ENCODE assay signal across 19 cellular contexts in genomic region chr19:9672893-9673292, GRCh38. TPM values are rescaled to one million over a fixed set of nuclear protein-coding genes. Genes with fewer than 3 reads are reported as not detected.
A peak's percentile ranks its signal among the peaks of the same experiment; 100 is the strongest.
DNase-seq lines count a peak whose midpoint lies in the region; ATAC-seq and TF ChIP-seq lines count a peak whose summit lies in the region.
"Had no signal": no experiment of that assay in that cellular context is flagged by ENCODE, and none has a peak within 500 bp of the region (broad histone marks: within the 10 kb centered on the region; RNA-seq: fewer than 3 reads in every experiment).

No MANE protein-coding gene starts in this region.

- ATAC-seq in activated CD8-positive, alpha-beta T cell treated with anti-CD3 and anti-CD28 coated beads for 36 hours, result no peak
- ATAC-seq in stimulated activated effector memory CD8-positive, alpha-beta T cell treated with anti-CD3 and anti-CD28 coated beads, Interleukin-12 subunit alpha, Interleukin-12 subunit beta, amount 100 ng/mL, for 72 hours, result no peak
- ATAC-seq in HG02678 (IDR thresholded peaks at IDR 0.05; ENCODE audit: unreplicated experiment), result no peak

- peaks cover 11% of the 10 kb centered on the region for H3K4me1 Mint-ChIP-seq in MCF 10A (ENCODE audit: insufficient read depth, unreplicated experiment)
- H3K4me1 Mint-ChIP-seq in activated CD8-positive, alpha-beta T cell treated with anti-CD3 and anti-CD28 coated beads for 36 hours (ENCODE audit: low read depth), result peaks cover 45% of the 10 kb centered on the region
- peaks cover 8% of the 10 kb centered on the region for H3K4me1 Mint-ChIP-seq in glutamatergic neuron (ENCODE audit: low read depth, unreplicated experiment)
- H3K4me1 Mint-ChIP-seq in stimulated activated effector memory CD8-positive, alpha-beta T cell treated with anti-CD3 and anti-CD28 coated beads, Interleukin-12 subunit alpha, Interleukin-12 subunit beta, amount 100 ng/mL, for 72 hours, result peaks cover 49% of the 10 kb centered on the region

- peaks cover 4% of the 10 kb centered on the region for H3K36me3 ChIP-seq in mammary epithelial cell (ENCODE audit: insufficient read depth, low read length)

- intact Hi-C loops in MCF 10A (cut with micrococcal nuclease), result no loop called here
- intact Hi-C loops in mammary epithelial cell (cut with micrococcal nuclease), result no loop called here
- intact Hi-C loops in activated CD8-positive, alpha-beta T cell treated with anti-CD3 and anti-CD28 coated beads for 36 hours (cut with micrococcal nuclease), result no loop called here

- H3K9me3 Mint-ChIP-seq in MCF 10A (ENCODE audit: unreplicated experiment) (peaks cover 33% of the 10 kb centered on the region), glutamatergic neuron (ENCODE audit: unreplicated experiment) (peaks cover 40% of the 10 kb centered on the region)
- H3K9me3 Mint-ChIP-seq in activated CD8-positive, alpha-beta T cell treated with anti-CD3 and anti-CD28 coated beads for 36 hours, result peaks cover 41% of the 10 kb centered on the region
- H3K9me3 Mint-ChIP-seq in stimulated activated effector memory CD8-positive, alpha-beta T cell treated with anti-CD3 and anti-CD28 coated beads, Interleukin-12 subunit alpha, Interleukin-12 subunit beta, amount 100 ng/mL, for 72 hours, result peaks cover 26% of the 10 kb centered on the region

- no peak overlapping the region for H3K4me2 ChIP-seq in mammary epithelial cell (ENCODE audit: insufficient read depth, low read depth, low read length)
- H3K4me2 ChIP-seq: smooth muscle cell had no signal

- no peak overlapping the region for H3K9ac ChIP-seq in mammary epithelial cell (ENCODE audit: insufficient read depth, low read length)

- no peaks in the 10 kb centered on the region for H4K20me1 ChIP-seq in mammary epithelial cell (ENCODE audit: insufficient read depth, low read length)

- no peaks in the 10 kb centered on the region for H3K27me3 ChIP-seq in mammary epithelial cell (ENCODE audit: insufficient read depth, low read length)
- H3K27me3 ChIP-seq: brain microvascular endothelial cell had no signal

- H3K27ac Mint-ChIP-seq in MCF 10A (ENCODE audit: low read depth, unreplicated experiment) (no peak overlapping the region), glutamatergic neuron (ENCODE audit: unreplicated experiment) (peak overlapping the region; percentile 88)
- H3K27ac Mint-ChIP-seq in activated CD8-positive, alpha-beta T cell treated with anti-CD3 and anti-CD28 coated beads for 36 hours, result peak overlapping the region; percentile 27
- H3K27ac Mint-ChIP-seq in stimulated activated effector memory CD8-positive, alpha-beta T cell treated with anti-CD3 and anti-CD28 coated beads, Interleukin-12 subunit alpha, Interleukin-12 subunit beta, amount 100 ng/mL, for 72 hours, result peak overlapping the region; percentile 17

- H3K36me3 Mint-ChIP-seq in MCF 10A (ENCODE audit: insufficient read depth, unreplicated experiment), result peaks cover 71% of the 10 kb centered on the region
- H3K36me3 Mint-ChIP-seq in activated CD8-positive, alpha-beta T cell treated with anti-CD3 and anti-CD28 coated beads for 36 hours (ENCODE audit: low read depth), result peaks cover 70% of the 10 kb centered on the region
- H3K36me3 Mint-ChIP-seq in glutamatergic neuron (ENCODE audit: unreplicated experiment), result peaks cover 42% of the 10 kb centered on the region
- H3K36me3 Mint-ChIP-seq in stimulated activated effector memory CD8-positive, alpha-beta T cell treated with anti-CD3 and anti-CD28 coated beads, Interleukin-12 subunit alpha, Interleukin-12 subunit beta, amount 100 ng/mL, for 72 hours, result peaks cover 73% of the 10 kb centered on the region

- CTCF ChIA-PET in MCF 10A (lab: Yijun Ruan, JAX) (interaction anchor here (0.6 to 0.9 kb wide), 2 partner anchors 50 to 1414 kb away, joined by 3 to 4 read pairs; no protein-coding TSS in a partner anchor), mammary epithelial cell (lab: Charles Lee; ENCODE audit: low non-redundant PET) (no interaction called here)
- CTCF ChIA-PET in activated CD8-positive, alpha-beta T cell treated with anti-CD3 and anti-CD28 coated beads for 36 hours (lab: Charles Lee), result no interaction called here

- dilution Hi-C loops in mammary epithelial cell (cut with HindIII; ENCODE audit: low sequenced_read_pairs), result loop anchor here (5.0 kb wide), 1 partner anchor 56 kb away; no protein-coding TSS in a partner anchor

- TF ChIP-seq CTCF in MCF 10A (IDR thresholded peaks at IDR 0.05; ENCODE audit: unreplicated experiment) (no peak), mammary epithelial cell (conservative IDR thresholded peaks at IDR 0.05 in 1 of 2, IDR thresholded peaks at IDR 0.05 in 1 of 2; ENCODE audit: extremely low read depth in 1 of 2, insufficient read depth in 1 of 2, low read depth in 1 of 2, low read length in 2 of 2) (no peak), glutamatergic neuron (IDR thresholded peaks at IDR 0.05; ENCODE audit: partially characterized antibody, unreplicated experiment) (no peak), GM10266 (IDR thresholded peaks at IDR 0.05; ENCODE audit: control insufficient read depth, insufficient read depth, low read depth, missing control alignments) (no peak)
- TF ChIP-seq CTCF in activated CD8-positive, alpha-beta T cell treated with anti-CD3 and anti-CD28 coated beads for 36 hours (IDR thresholded peaks at IDR 0.05), result no peak

- no peaks in the 10 kb centered on the region for H3K4me1 ChIP-seq in mammary epithelial cell (ENCODE audit: insufficient read depth, low read length)

- POLR2A ChIA-PET in MCF 10A (lab: Yijun Ruan, JAX), result interaction anchor here (0.7 kb wide), 1 partner anchor 1159 kb away, joined by 3 read pairs; the partner anchor contains the start of gene ZNF414
- POLR2A ChIA-PET in activated CD8-positive, alpha-beta T cell treated with anti-CD3 and anti-CD28 coated beads for 36 hours (lab: Charles Lee), result no interaction called here

- DNase-seq in MCF 10A (ENCODE audit: unreplicated experiment) (no peak), mammary epithelial cell (no peak), glutamatergic neuron (no peak), GM10266 (ENCODE audit: extremely low spot score) (no peak), NCI-H1930 (lab: John Stamatoyannopoulos, UW) (no peak)
- no peak for DNase-seq in activated CD8-positive, alpha-beta T cell treated with anti-CD3 and anti-CD28 coated beads for 36 hours
- DNase-seq in stimulated activated effector memory CD8-positive, alpha-beta T cell treated with anti-CD3 and anti-CD28 coated beads, Interleukin-12 subunit alpha, Interleukin-12 subunit beta, amount 100 ng/mL, for 72 hours (ENCODE audit: low spot score in 2 of 2), result no peak
- DNase-seq: brain microvascular endothelial cell, DMS53, foreskin fibroblast, GOT3, KG1, mesenchymal stem cell, NCI-H1436 treated with DMSO at 0.1 percent for 48 hours, substantia nigra had no signal

- peaks cover 62% of the 10 kb centered on the region for H3K79me2 ChIP-seq in mammary epithelial cell (ENCODE audit: insufficient read depth, low read length)

- BruUV-seq in MCF 10A (replicated peaks; lab: Mats Ljungman, UMichigan) (no TSS peak), mammary epithelial cell (replicated peaks; lab: Mats Ljungman, UMichigan) (no TSS peak)

- no peak overlapping the region for H2AFZ ChIP-seq in mammary epithelial cell (ENCODE audit: low read depth, low read length)

- H3K4me3 Mint-ChIP-seq in MCF 10A (ENCODE audit: unreplicated experiment) (peak overlapping the region; percentile 23), glutamatergic neuron (ENCODE audit: unreplicated experiment) (peak overlapping the region; percentile 93)
- peak overlapping the region; percentile 0 for H3K4me3 Mint-ChIP-seq in activated CD8-positive, alpha-beta T cell treated with anti-CD3 and anti-CD28 coated beads for 36 hours
- H3K4me3 Mint-ChIP-seq in stimulated activated effector memory CD8-positive, alpha-beta T cell treated with anti-CD3 and anti-CD28 coated beads, Interleukin-12 subunit alpha, Interleukin-12 subunit beta, amount 100 ng/mL, for 72 hours, result no peak overlapping the region

- H3K4me3 ChIP-seq in mammary epithelial cell (replicated peaks in 1 of 3; ENCODE audit: insufficient read depth in 1 of 3, low read depth in 2 of 3, low read length in 3 of 3), result no peak overlapping the region
- H3K4me3 ChIP-seq: SK-N-MC, smooth muscle cell had no signal

- H3K27ac ChIP-seq in mammary epithelial cell (ENCODE audit: insufficient read depth, low read depth, low read length), result no peak overlapping the region
- H3K27ac ChIP-seq: brain microvascular endothelial cell, SK-N-MC, VCaP had no signal

- peaks cover 44% of the 10 kb centered on the region for H3K9me3 ChIP-seq in mammary epithelial cell (replicated peaks; ENCODE audit: insufficient read depth, low read length)

- H3K27me3 Mint-ChIP-seq in MCF 10A (ENCODE audit: insufficient read depth, unreplicated experiment), result no peaks in the 10 kb centered on the region
- H3K27me3 Mint-ChIP-seq in activated CD8-positive, alpha-beta T cell treated with anti-CD3 and anti-CD28 coated beads for 36 hours, result no peaks in the 10 kb centered on the region
- peaks cover 19% of the 10 kb centered on the region for H3K27me3 Mint-ChIP-seq in glutamatergic neuron (ENCODE audit: unreplicated experiment)

- 89% methylated on average over 4 of the region's 4 CpGs for WGBS in mammary epithelial cell (ENCODE audit: low coverage, missing lambda C conversion rate)

- in situ Hi-C loops in mammary epithelial cell (cut with MboI; ENCODE audit: low sequenced_read_pairs in 2 of 2), result no loop called here

RNA-seq across cellular contexts. Expression of gene ZNF562, which starts 2.0 kb away (rescaled TPM):
- 56.4 and 56.5 TPM in 2 replicates for total RNA-seq in MCF 10A (2022)
- total RNA-seq in mammary epithelial cell, result 10 to 100 TPM; 42.8 to 42.9 TPM
- polyA plus RNA-seq in mammary epithelial cell, result 11.7 TPM
- 96.5 TPM for polyA minus RNA-seq in mammary epithelial cell
- 10 to 100 TPM; 34.0 to 38.6 TPM for total RNA-seq in activated CD8-positive, alpha-beta T cell treated with anti-CD3 and anti-CD28 coated beads for 36 hours
- 71.4 TPM for total RNA-seq in glutamatergic neuron (ENCODE audit: unreplicated experiment)

RNA-seq across cellular contexts. Expression of gene ZNF561, which starts 51.9 kb away (rescaled TPM):
- total RNA-seq in MCF 10A (2022), result 37.0 and 37.7 TPM in 2 replicates
- total RNA-seq in mammary epithelial cell, result 10 to 100 TPM; 62.6 to 78.3 TPM
- polyA plus RNA-seq in mammary epithelial cell, result 37.0 TPM
- polyA minus RNA-seq in mammary epithelial cell, result 118 TPM
- total RNA-seq in activated CD8-positive, alpha-beta T cell treated with anti-CD3 and anti-CD28 coated beads for 36 hours, result 10 to 100 TPM; 23.1 to 24.2 TPM
- total RNA-seq in glutamatergic neuron (ENCODE audit: unreplicated experiment), result 71.8 TPM
